Comparison of ENCODE assay signal across 8 cellular contexts in genomic region chr15:52178765-52179164, GRCh38. TPM values are rescaled to one million over a fixed set of nuclear protein-coding genes. Genes with fewer than 3 reads are reported as not detected.
DNase-seq lines count a peak whose midpoint lies in the region; ATAC-seq and TF ChIP-seq lines count a peak whose summit lies in the region.

No MANE protein-coding gene starts in this region.

- no peak for TF ChIP-seq EP300 in neural cell (conservative IDR thresholded peaks at IDR 0.05; ENCODE audit: poor library complexity, severe bottlenecking)

- intact Hi-C loops in dorsolateral prefrontal cortex (cut with DNase I): no loop called here

- H3K36me3 ChIP-seq in BLaER1: no peaks in the 10 kb centered on the region
- no peaks in the 10 kb centered on the region for H3K36me3 ChIP-seq in MG63
- H3K36me3 ChIP-seq in neural cell (ENCODE audit: insufficient read depth, low read length): no peaks in the 10 kb centered on the region

- peak overlapping the region; percentile 61; the same call in 1 of the 2 replicates for H3K27ac ChIP-seq in BLaER1
- peak overlapping the region in 57 of 59 donors; percentile 8 to 96 (median 86) for H3K27ac ChIP-seq in dorsolateral prefrontal cortex
- peak overlapping the region; percentile 87 for H3K27ac ChIP-seq in neural cell (ENCODE audit: low read length)

- H3K27me3 ChIP-seq in BLaER1 (peaks cover 6% of the 10 kb centered on the region; the same call in 1 of the 2 replicates), MG63 (no peaks in the 10 kb centered on the region), dorsolateral prefrontal cortex (no peaks in the 10 kb centered on the region), neural cell (ENCODE audit: insufficient read depth, low read depth, low read length) (no peaks in the 10 kb centered on the region)

- H3K9ac ChIP-seq in BLaER1 (peak overlapping the region; percentile 81), neural cell (ENCODE audit: low read length) (peak overlapping the region; percentile 96)

- DNase-seq in MG63: no peak
- peak in 1 of 10 donors; percentile 31 for DNase-seq in dorsolateral prefrontal cortex
- DNase-seq in superior temporal gyrus (ENCODE audit: extremely low spot score): no peak
- DNase-seq in medulla oblongata (ENCODE audit: extremely low spot score): no peak
- DNase-seq in GM19240 (ENCODE audit: insufficient read length, low spot score): no peak

- peaks cover 9% of the 10 kb centered on the region; the same call in 1 of the 2 replicates for H4K20me1 ChIP-seq in BLaER1
- H4K20me1 ChIP-seq in neural cell (ENCODE audit: insufficient read depth): no peaks in the 10 kb centered on the region

- no peaks in the 10 kb centered on the region for H3K9me2 ChIP-seq in neural cell (ENCODE audit: insufficient read depth, low read length)

- H3K4me3 ChIP-seq in BLaER1 (peak overlapping the region; percentile 72), MG63 (peak overlapping the region; percentile 59), dorsolateral prefrontal cortex (peak overlapping the region; percentile 53 to 98 (median 81)), neural cell (ENCODE audit: low read length) (peak overlapping the region; percentile 95)

- no peak for TF ChIP-seq RAD21 in neural cell (conservative IDR thresholded peaks at IDR 0.05)

- TF ChIP-seq CTCF in dorsolateral prefrontal cortex (IDR thresholded peaks at IDR 0.05 in 54 of 56, conservative IDR thresholded peaks at IDR 0.05 in 2 of 56; ENCODE audit: low read depth in 1 of 56, partially characterized antibody in 56 of 56): no peak
- TF ChIP-seq CTCF in neural cell (IDR thresholded peaks at IDR 0.05; ENCODE audit: poor library complexity, severe bottlenecking): no peak

- no peaks in the 10 kb centered on the region for H3F3A ChIP-seq in neural cell (ENCODE audit: insufficient read depth, low read length, poor library complexity, severe bottlenecking)

- H3K4me2 ChIP-seq in BLaER1 (peak overlapping the region; percentile 96), neural cell (ENCODE audit: low read length) (peak overlapping the region; percentile 75)

- H3K9me3 ChIP-seq in BLaER1 (peaks cover 2% of the 10 kb centered on the region; the same call in 1 of the 2 replicates), MG63 (peaks cover 5% of the 10 kb centered on the region; the same call in 1 of the 2 replicates), neural cell (ENCODE audit: low read length) (no peaks in the 10 kb centered on the region)

- ATAC-seq in GM21447 (IDR thresholded peaks at IDR 0.05; ENCODE audit: unreplicated experiment): no peak

- H3K4me1 ChIP-seq in BLaER1: peaks cover 51% of the 10 kb centered on the region

- H3K79me2 ChIP-seq in neural cell (replicated peaks; ENCODE audit: insufficient read depth, low read length): peaks cover 13% of the 10 kb centered on the region

- H2AFZ ChIP-seq in neural cell (ENCODE audit: low read depth, low read length): peak overlapping the region; percentile 93

TF ChIP-seq in neural cell, 6 proteins besides CTCF, POLR2A, EP300 and RAD21:
- TF ChIP-seq MXI1 (conservative IDR thresholded peaks at IDR 0.05; ENCODE audit: poor library complexity, severe bottlenecking) (no peak), SMC3 (conservative IDR thresholded peaks at IDR 0.05; ENCODE audit: poor library complexity) (no peak), EZH2 (IDR thresholded peaks at IDR 0.05; ENCODE audit: borderline replicate concordance, insufficient read depth, low read length, poor library complexity, severe bottlenecking) (no peak), POLR2AphosphoS5 (IDR thresholded peaks at IDR 0.05) (no peak), TAF1 (IDR thresholded peaks at IDR 0.05; ENCODE audit: low read depth) (no peak)
- TF ChIP-seq, protein P1, sequence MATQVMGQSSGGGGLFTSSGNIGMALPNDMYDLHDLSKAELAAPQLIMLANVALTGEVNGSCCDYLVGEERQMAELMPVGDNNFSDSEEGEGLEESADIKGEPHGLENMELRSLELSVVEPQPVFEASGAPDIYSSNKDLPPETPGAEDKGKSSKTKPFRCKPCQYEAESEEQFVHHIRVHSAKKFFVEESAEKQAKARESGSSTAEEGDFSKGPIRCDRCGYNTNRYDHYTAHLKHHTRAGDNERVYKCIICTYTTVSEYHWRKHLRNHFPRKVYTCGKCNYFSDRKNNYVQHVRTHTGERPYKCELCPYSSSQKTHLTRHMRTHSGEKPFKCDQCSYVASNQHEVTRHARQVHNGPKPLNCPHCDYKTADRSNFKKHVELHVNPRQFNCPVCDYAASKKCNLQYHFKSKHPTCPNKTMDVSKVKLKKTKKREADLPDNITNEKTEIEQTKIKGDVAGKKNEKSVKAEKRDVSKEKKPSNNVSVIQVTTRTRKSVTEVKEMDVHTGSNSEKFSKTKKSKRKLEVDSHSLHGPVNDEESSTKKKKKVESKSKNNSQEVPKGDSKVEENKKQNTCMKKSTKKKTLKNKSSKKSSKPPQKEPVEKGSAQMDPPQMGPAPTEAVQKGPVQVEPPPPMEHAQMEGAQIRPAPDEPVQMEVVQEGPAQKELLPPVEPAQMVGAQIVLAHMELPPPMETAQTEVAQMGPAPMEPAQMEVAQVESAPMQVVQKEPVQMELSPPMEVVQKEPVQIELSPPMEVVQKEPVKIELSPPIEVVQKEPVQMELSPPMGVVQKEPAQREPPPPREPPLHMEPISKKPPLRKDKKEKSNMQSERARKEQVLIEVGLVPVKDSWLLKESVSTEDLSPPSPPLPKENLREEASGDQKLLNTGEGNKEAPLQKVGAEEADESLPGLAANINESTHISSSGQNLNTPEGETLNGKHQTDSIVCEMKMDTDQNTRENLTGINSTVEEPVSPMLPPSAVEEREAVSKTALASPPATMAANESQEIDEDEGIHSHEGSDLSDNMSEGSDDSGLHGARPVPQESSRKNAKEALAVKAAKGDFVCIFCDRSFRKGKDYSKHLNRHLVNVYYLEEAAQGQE (IDR thresholded peaks at IDR 0.05; ENCODE audit: borderline replicate concordance): no peak

RNA-seq across cellular contexts. Expression of gene GNB5, which starts 12.4 kb away (rescaled TPM):
- total RNA-seq in MG63 (2014; rRNA removed; shearing (Covaris generic); ENCODE audit: low replicate concordance): 11.7 and 18.9 TPM in 2 replicates
- 100 to 1,000 TPM in 69 of 120 experiments, 10 to 100 TPM in 51; 35.2 to 150 (median 106) TPM for total RNA-seq in dorsolateral prefrontal cortex
- 89.6 and 116 TPM in 2 replicates for polyA plus RNA-seq in neural cell
- polyA minus RNA-seq in neural cell: 81.8 and 90.1 TPM in 2 replicates
